Comparison of ENCODE assay signal across 8 cellular contexts in the genomic region with DNA sequence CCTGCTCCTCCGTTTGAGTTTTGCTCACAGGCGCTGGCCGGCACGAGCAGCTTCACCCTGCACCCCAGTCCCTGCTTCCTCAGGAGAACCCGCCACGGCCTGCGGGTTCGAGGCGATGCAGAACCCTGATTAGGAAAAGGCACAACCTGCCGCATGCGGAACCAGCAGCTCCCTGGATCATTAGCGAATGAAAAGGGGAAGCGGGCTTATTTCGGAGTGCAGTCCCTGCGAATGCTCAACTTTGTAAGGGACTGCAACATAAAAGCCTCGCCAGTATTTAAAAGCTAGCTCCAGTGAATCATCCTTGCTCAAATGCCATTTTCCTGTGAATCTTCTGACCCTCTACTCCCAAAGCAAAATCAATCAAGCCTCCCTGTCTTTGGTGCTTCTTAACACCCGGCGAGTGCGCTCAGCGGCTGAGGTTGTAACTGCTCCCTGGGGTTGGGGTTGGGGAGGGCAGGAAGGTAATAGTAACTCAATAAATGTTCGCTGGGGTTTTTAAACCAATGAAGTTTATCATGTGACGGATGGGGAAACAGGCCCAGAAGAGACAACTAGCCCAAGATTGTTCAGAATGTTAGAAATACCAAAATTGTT. TPM values are rescaled to one million over a fixed set of nuclear protein-coding genes. Genes with fewer than 3 reads are reported as not detected.
DNase-seq lines count a peak whose midpoint lies in the region; ATAC-seq and TF ChIP-seq lines count a peak whose summit lies in the region.

No MANE protein-coding gene starts in this region.

- peaks cover 20% of the 10 kb centered on the region for H3K4me1 Mint-ChIP-seq in memory B cell

- peak overlapping the region; percentile 90 for H3K27ac Mint-ChIP-seq in memory B cell

- H3K27me3 ChIP-seq in suprapubic skin: no peaks in the 10 kb centered on the region

- TF ChIP-seq POLR2A in Raji (IDR thresholded peaks at IDR 0.05; ENCODE audit: insufficient read depth, low read depth, low read length): peak; percentile 74; the same call in 1 of the 2 replicates
- TF ChIP-seq POLR2A in suprapubic skin (IDR thresholded peaks at IDR 0.05): no peak

- no peak for TF ChIP-seq CTCF in suprapubic skin (IDR thresholded peaks at IDR 0.05)

- no peaks in the 10 kb centered on the region for H3K9me3 Mint-ChIP-seq in memory B cell

- H3K4me3 Mint-ChIP-seq in memory B cell: peak overlapping the region; percentile 91

- 17% methylated on average over 17 of the region's 22 CpGs for WGBS in suprapubic skin

- no peaks in the 10 kb centered on the region for H3K36me3 ChIP-seq in suprapubic skin

- DNase-seq in cerebellar cortex (ENCODE audit: low spot score): peak; percentile 47
- no peak for DNase-seq in memory B cell (ENCODE audit: low spot score in 2 of 2)
- DNase-seq in suprapubic skin (ENCODE audit: low spot score in 2 of 2): no peak
- no peak for DNase-seq in NCI-H774 (lab: John Stamatoyannopoulos, UW)
- DNase-seq in NCI-H146 treated with DMSO at 0.1 percent for 48 hours (lab: John Stamatoyannopoulos, UW; ENCODE audit: unreplicated experiment): no peak

- H3K4me3 ChIP-seq in suprapubic skin: peak overlapping the region; percentile 88

- no peak for TF ChIP-seq EP300 in suprapubic skin (IDR thresholded peaks at IDR 0.05)

- peaks cover 33% of the 10 kb centered on the region for H3K4me1 ChIP-seq in suprapubic skin

- H3K9me3 ChIP-seq in suprapubic skin: no peaks in the 10 kb centered on the region

- peaks cover 8% of the 10 kb centered on the region for H3K36me3 Mint-ChIP-seq in memory B cell

- peak; percentile 33 for ATAC-seq in GM18517 (IDR thresholded peaks at IDR 0.05; ENCODE audit: unreplicated experiment)
- peak; percentile 28 for ATAC-seq in HG02798 (IDR thresholded peaks at IDR 0.05; ENCODE audit: poor library complexity, unreplicated experiment)
- ATAC-seq in memory B cell (ENCODE audit: low read depth): peak; percentile 52

- H3K27ac ChIP-seq in suprapubic skin: peak overlapping the region; percentile 97

- H3K27me3 Mint-ChIP-seq in memory B cell: no peaks in the 10 kb centered on the region

RNA-seq across cellular contexts. Expression of gene AKAP10, which starts 0.7 kb away (rescaled TPM):
- 10 to 100 TPM; 16.9 to 26.7 (median 21.3) TPM for total RNA-seq in suprapubic skin

RNA-seq across cellular contexts. Expression of gene SPECC1, which starts 30.9 kb away (rescaled TPM):
- 10 to 100 TPM; 12.2 to 18.1 (median 16.4) TPM for total RNA-seq in suprapubic skin
